In genomic region chr1:105138445-105138821, GRCh38 we compare ENCODE assay signal across 13 cellular contexts.
DNase-seq lines count a peak whose midpoint lies in the region; ATAC-seq and TF ChIP-seq lines count a peak whose summit lies in the region.
"Had no signal": no experiment of that assay in that cellular context is flagged by ENCODE, and none has a peak within 500 bp of the region (broad histone marks: within the 10 kb centered on the region; RNA-seq: fewer than 3 reads in every experiment).

No MANE protein-coding gene starts in this region.

- no peak for TF ChIP-seq EP300 in SK-N-SH (IDR thresholded peaks at IDR 0.05; ENCODE audit: borderline replicate concordance in 1 of 2, low read depth in 1 of 2, low read length in 1 of 2)

- H3K9ac ChIP-seq in SK-N-SH (no peak overlapping the region), subcutaneous abdominal adipose tissue (ENCODE audit: low read length in 5 of 5) (no peak overlapping the region)

- no peak for TF ChIP-seq POLR2A in GM18505 (IDR thresholded peaks at IDR 0.05; ENCODE audit: borderline replicate concordance, extremely low read depth, insufficient read depth, insufficient read length)

- H3K9me3 ChIP-seq in SK-N-SH (no peaks in the 10 kb centered on the region), subcutaneous abdominal adipose tissue (ENCODE audit: control insufficient read depth in 5 of 5, low read length in 5 of 5) (peaks cover 0 to 4% (median 0%) of the 10 kb centered on the region in 5 donors)

- no peak for TF ChIP-seq CTCF in SK-N-SH (IDR thresholded peaks at IDR 0.05)

- peak; percentile 16 for DNase-seq in SK-N-SH
- peak; percentile 82 for DNase-seq in NCI-H510A (lab: John Stamatoyannopoulos, UW)
- DNase-seq in medulla oblongata (ENCODE audit: extremely low spot score), result no peak
- DNase-seq in activated CD4-positive, alpha-beta T cell treated with anti-CD3 and anti-CD28 coated beads for 48 hours, result no peak
- DNase-seq: activated CD4-positive, alpha-beta T cell treated with anti-CD3 and anti-CD28 coated beads for 1 hour; cortex of kidney; NCI-H526 treated with DMSO at 0.1 percent for 48 hours; stimulated activated CD4-positive, alpha-beta T cell treated with anti-CD3 and anti-CD28 coated beads, Interleukin-2, amount 100 ng/mL, for 48 hours had no signal

- no peaks in the 10 kb centered on the region for H3K9me2 ChIP-seq in SK-N-SH

- no peaks in the 10 kb centered on the region for H3K79me2 ChIP-seq in SK-N-SH (ENCODE audit: insufficient read depth)

- H3K27me3 ChIP-seq in SK-N-SH (ENCODE audit: insufficient read depth) (no peaks in the 10 kb centered on the region), subcutaneous abdominal adipose tissue (ENCODE audit: control insufficient read depth in 5 of 5, insufficient read depth in 4 of 5, low read length in 5 of 5) (no peaks in the 10 kb centered on the region)

- H3K36me3 ChIP-seq in SK-N-SH (replicated peaks in 1 of 2; ENCODE audit: control insufficient read depth in 1 of 2, insufficient read depth in 2 of 2, low read length in 1 of 2) (no peaks in the 10 kb centered on the region), subcutaneous abdominal adipose tissue (ENCODE audit: control insufficient read depth in 5 of 5, insufficient read depth in 5 of 5, low read length in 5 of 5) (no peaks in the 10 kb centered on the region)

- ATAC-seq in SK-N-SH treated with all-trans-retinoic acid at 6 μM for 48 hours (no peak), esophagus mucosa (peak; percentile 8), GM18505 (IDR thresholded peaks at IDR 0.05; ENCODE audit: unreplicated experiment) (no peak)

- H3K4me1 ChIP-seq in SK-N-SH (ENCODE audit: control insufficient read depth in 1 of 2, insufficient read depth in 2 of 2, low read depth in 1 of 2, low read length in 1 of 2) (peaks cover 0 to 13% of the 10 kb centered on the region in 2 experiments; a peak in 2 of 4 replicates), subcutaneous abdominal adipose tissue (ENCODE audit: control insufficient read depth in 5 of 5, insufficient read depth in 5 of 5, low read length in 5 of 5) (peaks cover 0 to 14% (median 11%) of the 10 kb centered on the region in 5 donors)

- H4K20me1 ChIP-seq in SK-N-SH (ENCODE audit: insufficient read depth), result no peaks in the 10 kb centered on the region

- WGBS in SK-N-SH (ENCODE audit: low lambda C conversion rate), result 63% methylated on average over 6 of the region's 6 CpGs

- no peak overlapping the region for H3K4me2 ChIP-seq in SK-N-SH

- no peak overlapping the region for H2AFZ ChIP-seq in SK-N-SH (ENCODE audit: low read depth)

- H3K4me3 ChIP-seq in SK-N-SH (ENCODE audit: low read depth in 2 of 2, low read length in 1 of 2) (no peak overlapping the region), subcutaneous abdominal adipose tissue (ENCODE audit: low read depth in 1 of 5, low read length in 5 of 5) (peak overlapping the region in 3 of 5 donors; percentile 11 to 26 (median 19))
- H3K4me3 ChIP-seq: GM12878 had no signal

- TF ChIP-seq RAD21 in SK-N-SH (IDR thresholded peaks at IDR 0.05; ENCODE audit: low read length), result no peak

- CTCF ChIA-PET in SK-N-SH (lab: Yijun Ruan, JAX), result no interaction called here

- POLR2A ChIA-PET in SK-N-SH (lab: Yijun Ruan, JAX), result interaction anchor here (0.6 kb wide), 1 partner anchor 12 kb away, joined by 3 read pairs; no protein-coding TSS in a partner anchor

- H3K27ac ChIP-seq in SK-N-SH (ENCODE audit: low read depth in 2 of 2, low read length in 1 of 2), result peak overlapping the region in 1 of 2 experiments; percentile 39; a peak in 2 of 4 replicates
- no peak overlapping the region for H3K27ac ChIP-seq in subcutaneous abdominal adipose tissue (ENCODE audit: low read depth, low read length)

- no peaks in the 10 kb centered on the region for H3F3A ChIP-seq in SK-N-SH (replicated peaks; ENCODE audit: insufficient read depth)

TF ChIP-seq in SK-N-SH, 30 proteins besides CTCF, POLR2A, EP300 and RAD21 (continues in another document):
- TF ChIP-seq RXRA (IDR thresholded peaks at IDR 0.05; ENCODE audit: borderline replicate concordance, low read depth), result no peak
- TF ChIP-seq TCF12 (IDR thresholded peaks at IDR 0.05), result no peak
- no peak for TF ChIP-seq USF1 (IDR thresholded peaks at IDR 0.05; ENCODE audit: borderline replicate concordance, low read depth)
- no peak for TF ChIP-seq ZBTB33 (IDR thresholded peaks at IDR 0.05; ENCODE audit: borderline replicate concordance, low read depth)
- no peak for TF ChIP-seq NRF1 (IDR thresholded peaks at IDR 0.05; ENCODE audit: low read depth, low read length)
- no peak for TF ChIP-seq JUND (IDR thresholded peaks at IDR 0.05)
- no peak for TF ChIP-seq POLR2AphosphoS5 (IDR thresholded peaks at IDR 0.05; ENCODE audit: low read depth, low read length)

TF ChIP-seq in SK-N-SH treated with all-trans-retinoic acid at 6 μM for 48 hours, 23 proteins besides CTCF, POLR2A, EP300 and RAD21:
- no peak for TF ChIP-seq ESRRG (CRISPR knock-in tag; IDR thresholded peaks at IDR 0.05)

Comparison
In these comparisons a context has a peak if more than half of its experiments do, and no peak if none do; other contexts are left out.
1. DNase-seq: peak in SK-N-SH (single experiment) and NCI-H510A (single experiment); none in medulla oblongata (single experiment) and activated CD4-positive, alpha-beta T cell treated with anti-CD3 and anti-CD28 coated beads for 48 hours (single experiment).
2. H3K4me3 ChIP-seq: peak in subcutaneous abdominal adipose tissue (3 of 5); none in SK-N-SH (0 of 2).